ENCODE assay signal across 8 cellular contexts in the genomic region with DNA sequence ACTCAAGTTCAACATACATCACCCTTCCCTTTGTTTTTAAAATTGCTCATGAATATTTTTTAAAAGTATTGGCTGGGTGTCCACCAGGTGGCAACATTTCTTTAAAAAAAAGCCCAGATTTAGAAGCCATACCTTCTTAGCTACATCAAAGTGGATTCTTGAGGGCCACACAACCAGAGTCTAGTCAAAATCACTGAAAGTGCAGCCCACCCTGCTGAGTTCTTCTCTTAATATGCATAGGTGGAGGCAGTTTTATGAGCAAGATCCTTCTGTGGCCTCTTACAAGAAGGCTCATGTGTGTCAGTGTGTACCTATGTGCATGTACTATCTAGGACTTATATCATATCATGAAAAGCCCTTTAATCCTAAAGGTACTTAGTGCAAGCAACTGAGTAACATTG. TPM values are rescaled to one million over a fixed set of nuclear protein-coding genes. Genes with fewer than 3 reads are reported as not detected.
DNase-seq lines count a peak whose midpoint lies in the region; ATAC-seq and TF ChIP-seq lines count a peak whose summit lies in the region.

No MANE protein-coding gene starts in this region.

- DNase-seq in Caco-2 (peak in 1 of 2 experiments; percentile 22), RKO (ENCODE audit: low spot score) (peak; percentile 69), fibroblast of gingiva (ENCODE audit: low read depth) (peak; percentile 24), retina (peak; percentile 54)
- DNase-seq in activated naive CD4-positive, alpha-beta T cell (lab: John Stamatoyannopoulos, UW) = no peak

- intact Hi-C loops in Caco-2 (cut with micrococcal nuclease; ENCODE audit: unreplicated experiment) = loop anchor here (1.0 to 10.0 kb wide), 3 partner anchors 84 to 313 kb away; no protein-coding TSS in a partner anchor

- CTCF ChIA-PET in Caco-2 (lab: Charles Lee) = interaction anchor here (0.5 to 1.6 kb wide), 7 partner anchors 79 to 267 kb away, joined by 3 to 13 read pairs (median 4); no protein-coding TSS in a partner anchor

- H3K27me3 ChIP-seq in Caco-2 (replicated peaks; ENCODE audit: control insufficient read depth, insufficient read depth, low read length) = no peaks in the 10 kb centered on the region

- TF ChIP-seq CTCF in Caco-2 (IDR thresholded peaks at IDR 0.05; ENCODE audit: insufficient read depth in 1 of 2, low read depth in 1 of 2, low read length in 1 of 2, severe bottlenecking in 1 of 2, unreplicated experiment in 1 of 2) = peak; percentile 10 to 38

- no peaks in the 10 kb centered on the region for H3K9me3 ChIP-seq in Caco-2

- H3K27ac Mint-ChIP-seq in Caco-2 (ENCODE audit: unreplicated experiment) = no peak overlapping the region

- H3K36me3 Mint-ChIP-seq in Caco-2 (ENCODE audit: insufficient read depth, unreplicated experiment) = no peaks in the 10 kb centered on the region

- H3K36me3 ChIP-seq in Caco-2 (ENCODE audit: control insufficient read depth, insufficient read depth, low read length) = no peaks in the 10 kb centered on the region

- ATAC-seq in HG02610 (IDR thresholded peaks at IDR 0.05; ENCODE audit: unreplicated experiment) (peak; percentile 36), HG03108 (IDR thresholded peaks at IDR 0.05; ENCODE audit: unreplicated experiment) (no peak), GM18520 (IDR thresholded peaks at IDR 0.05; ENCODE audit: unreplicated experiment) (no peak)

- POLR2A ChIA-PET in Caco-2 (lab: Charles Lee) = no interaction called here

- no peaks in the 10 kb centered on the region for H3K4me1 Mint-ChIP-seq in Caco-2 (ENCODE audit: low read depth, unreplicated experiment)

- no TSS peak for BruUV-seq in Caco-2 (replicated peaks; lab: Mats Ljungman, UMichigan)

- peaks cover 5% of the 10 kb centered on the region for H3K27me3 Mint-ChIP-seq in Caco-2 (ENCODE audit: insufficient read depth, unreplicated experiment)

- H3K4me3 ChIP-seq in Caco-2 (ENCODE audit: low read depth, low read length) = no peak overlapping the region

- H3K9me3 Mint-ChIP-seq in Caco-2 (ENCODE audit: unreplicated experiment) = no peaks in the 10 kb centered on the region

- no peaks in the 10 kb centered on the region for H3K4me1 ChIP-seq in Caco-2

- no peak overlapping the region for H3K4me3 Mint-ChIP-seq in Caco-2 (ENCODE audit: unreplicated experiment)

RNA-seq across cellular contexts. Expression of a gene that starts 16.9 kb away (rescaled TPM):
- total RNA-seq in Caco-2 (2022) = 12.0 and 12.5 TPM in 2 replicates

Comparison
In these comparisons a context has a peak if more than half of its experiments do, and no peak if none do; other contexts are left out.
1. DNase-seq: peak in RKO (single experiment), fibroblast of gingiva (single experiment) and retina (single experiment); none in activated naive CD4-positive, alpha-beta T cell (0 of 4).